In genomic region chr3:70184105-70184504, GRCh38 we compare ENCODE assay signal across 8 cellular contexts.
"Had no signal": no experiment of that assay in that cellular context is flagged by ENCODE, and none has a peak within 500 bp of the region (broad histone marks: within the 10 kb centered on the region; RNA-seq: fewer than 3 reads in every experiment).

No MANE protein-coding gene starts in this region.

- DNase-seq: GDM1, GF-D8 had no signal

- FAIRE-seq: G401.6, GM12878, GM12891, GM12892, GM18507, GM19239 had no signal

- H3K4me3 ChIP-seq: GM12878 had no signal

- ATAC-seq: GM12878 had no signal
